ENCODE assay signal across 20 cellular contexts in genomic region chr10:24299587-24300258, GRCh38.
DNase-seq lines count a peak whose midpoint lies in the region; ATAC-seq, FAIRE-seq and TF ChIP-seq lines count a peak whose summit lies in the region.
"Had no signal": no experiment of that assay in that cellular context is flagged by ENCODE, and none has a peak within 500 bp of the region (broad histone marks: within the 10 kb centered on the region; RNA-seq: fewer than 3 reads in every experiment).

No MANE protein-coding gene starts in this region.

- H3K36me3 Mint-ChIP-seq in activated T-cell treated with anti-CD3 and anti-CD28 coated beads, Interleukin-2, amount 50 U/mL, for 72 hours (ENCODE audit: insufficient read depth in 2 of 2) = no peaks in the 10 kb centered on the region
- peaks cover 12% of the 10 kb centered on the region for H3K36me3 Mint-ChIP-seq in neural progenitor cell

- no peak overlapping the region for H3K27ac Mint-ChIP-seq in activated T-cell treated with anti-CD3 and anti-CD28 coated beads, Interleukin-2, amount 50 U/mL, for 72 hours
- no peak overlapping the region for H3K27ac Mint-ChIP-seq in neural progenitor cell
- H3K27ac Mint-ChIP-seq: activated T-helper 1 cell treated with anti-CD3 and anti-CD28 coated beads, Interleukin-12 subunit alpha, Interleukin-12 subunit beta, Interleukin-2, Interleukin-4 antibody, amounts not matched to agents 30 ng/mL and 10 ng/mL and 1 ng/mL, durations not matched to agents 14 hours and 24 hours and 36 hours had no signal

- no peak overlapping the region for H2BK5ac ChIP-seq in IMR-90 (ENCODE audit: low read depth, low read length, poor library complexity, severe bottlenecking)

- H4K91ac ChIP-seq in IMR-90 (ENCODE audit: insufficient read depth, low read depth, low read length) = no peak overlapping the region

- no peak overlapping the region for H3K9ac ChIP-seq in IMR-90 (ENCODE audit: low read depth, low read length)
- no peak overlapping the region for H3K9ac ChIP-seq in neural progenitor cell

- H3K9me3 Mint-ChIP-seq in activated T-cell treated with anti-CD3 and anti-CD28 coated beads, Interleukin-2, amount 50 U/mL, for 72 hours = no peaks in the 10 kb centered on the region
- no peaks in the 10 kb centered on the region for H3K9me3 Mint-ChIP-seq in neural progenitor cell
- H3K9me3 Mint-ChIP-seq: activated T-helper 1 cell treated with anti-CD3 and anti-CD28 coated beads, Interleukin-12 subunit alpha, Interleukin-12 subunit beta, Interleukin-2, Interleukin-4 antibody, amounts not matched to agents 30 ng/mL and 10 ng/mL and 1 ng/mL, durations not matched to agents 14 hours and 24 hours and 36 hours had no signal

- no peak for TF ChIP-seq CTCF in IMR-90 (conservative IDR thresholded peaks at IDR 0.05; ENCODE audit: low read depth, low read length)
- no peak for TF ChIP-seq CTCF in bronchial epithelial cell (IDR thresholded peaks at IDR 0.05; ENCODE audit: insufficient read depth, low read length, severe bottlenecking)
- TF ChIP-seq CTCF in gastrocnemius medialis (IDR thresholded peaks at IDR 0.05 in 4 of 5, conservative IDR thresholded peaks at IDR 0.05 in 1 of 5) = no peak
- no peak for TF ChIP-seq CTCF in neural progenitor cell (IDR thresholded peaks at IDR 0.05)

- no peak overlapping the region for H3K56ac ChIP-seq in IMR-90 (ENCODE audit: extremely low read depth, insufficient read depth, low read length)

- H3K79me1 ChIP-seq in IMR-90 (ENCODE audit: low read depth in 1 of 2, low read length in 2 of 2) = no peaks in the 10 kb centered on the region

- H3K27me3 ChIP-seq in IMR-90 (ENCODE audit: control insufficient read depth, insufficient read depth, low read length) = no peaks in the 10 kb centered on the region; the same call in 1 of the 2 replicates
- H3K27me3 ChIP-seq in bronchial epithelial cell (ENCODE audit: control insufficient read depth, insufficient read depth, low read length) = no peaks in the 10 kb centered on the region
- no peaks in the 10 kb centered on the region for H3K27me3 ChIP-seq in gastrocnemius medialis
- no peaks in the 10 kb centered on the region for H3K27me3 ChIP-seq in neural progenitor cell
- H3K27me3 ChIP-seq: body of pancreas, suprapubic skin had no signal

- no peak overlapping the region for H3K4me2 ChIP-seq in IMR-90 (ENCODE audit: low read depth, low read length)
- no peak overlapping the region for H3K4me2 ChIP-seq in neural progenitor cell

- dilution Hi-C loops in IMR-90 (cut with HindIII; ENCODE audit: low sequenced_read_pairs, unreplicated experiment) = no loop called here

- CTCF ChIA-PET in IMR-90 (lab: Yijun Ruan, JAX) = interaction anchor here (0.6 kb wide), 1 partner anchor 110 kb away, joined by 3 read pairs; no protein-coding TSS in a partner anchor

- TF ChIP-seq POLR2A in IMR-90 (IDR thresholded peaks at IDR 0.05; ENCODE audit: low read depth, low read length) = no peak
- TF ChIP-seq POLR2A in gastrocnemius medialis (IDR thresholded peaks at IDR 0.05) = no peak

- H4K20me1 ChIP-seq in IMR-90 (ENCODE audit: insufficient read depth, low read length) (no peaks in the 10 kb centered on the region), neural progenitor cell (ENCODE audit: low read depth) (no peaks in the 10 kb centered on the region)

- peak in 1 of 2 donors; percentile 7 for DNase-seq in activated T-cell treated with anti-CD3 and anti-CD28 coated beads, Interleukin-2, amount 50 U/mL, for 72 hours
- DNase-seq in activated T-cell treated with anti-CD3 and anti-CD28 coated beads for 4 hours = no peak
- DNase-seq in IMR-90 = peak; percentile 72
- DNase-seq in bronchial epithelial cell (ENCODE audit: low read depth) = peak; percentile 46
- DNase-seq in gastrocnemius medialis = no peak
- no peak for DNase-seq in NCI-H82 (lab: John Stamatoyannopoulos, UW)
- no peak for DNase-seq in neural progenitor cell (ENCODE audit: low spot score)
- DNase-seq: activated CD4-positive, alpha-beta T cell treated with anti-CD3 and anti-CD28 coated beads for 48 hours; body of pancreas; Caco-2; effector memory CD4-positive, alpha-beta T cell; kidney glomerular epithelial cell; NCI-H146; NCI-H510A treated with DMSO at 0.1 percent for 48 hours; T-helper 2 cell had no signal

- intact Hi-C loops in IMR-90 (cut with micrococcal nuclease) = no loop called here
- intact Hi-C loops in gastrocnemius medialis (cut with DNase I; ENCODE audit: low total_unique reads) = no loop called here

- peak; percentile 76 to 97 for ATAC-seq in activated T-cell treated with anti-CD3 and anti-CD28 coated beads, Interleukin-2, amount 50 U/mL, for 72 hours (replicated peaks in 1 of 2)
- ATAC-seq in IMR-90 (ENCODE audit: low read depth) (peak; percentile 37; the same call in 1 of the 2 replicates), gastrocnemius medialis (no peak), GM18858 (IDR thresholded peaks at IDR 0.05; ENCODE audit: unreplicated experiment) (no peak)
- ATAC-seq: body of pancreas had no signal

- H3K79me2 ChIP-seq in neural progenitor cell (ENCODE audit: low read depth) = no peaks in the 10 kb centered on the region

- no peak overlapping the region for H2AK5ac ChIP-seq in IMR-90 (ENCODE audit: low read depth, low read length)

- no TSS peak for BruUV-seq in IMR-90 (replicated peaks; lab: Mats Ljungman, UMichigan)

- H2BK15ac ChIP-seq in IMR-90 (ENCODE audit: low read depth, low read length) = no peak overlapping the region

- no peak overlapping the region for H3K14ac ChIP-seq in IMR-90 (replicated peaks; ENCODE audit: low read depth, low read length)

- H2BK20ac ChIP-seq in IMR-90 (ENCODE audit: low read depth, low read length) = no peak overlapping the region

- H3K9me3 ChIP-seq in IMR-90 (ENCODE audit: control insufficient read depth, insufficient read depth, low read length) (no peaks in the 10 kb centered on the region), gastrocnemius medialis (no peaks in the 10 kb centered on the region), neural progenitor cell (ENCODE audit: low read depth) (no peaks in the 10 kb centered on the region)
- H3K9me3 ChIP-seq: body of pancreas, Caco-2, HAP-1, suprapubic skin had no signal

- in situ Hi-C loops in IMR-90 (cut with MboI; ENCODE audit: low sequenced_read_pairs) = no loop called here
- in situ Hi-C loops in gastrocnemius medialis (cut with MboI; ENCODE audit: low sequenced_read_pairs in 4 of 4) = no loop called here

- H3K4me1 Mint-ChIP-seq in activated T-cell treated with anti-CD3 and anti-CD28 coated beads, Interleukin-2, amount 50 U/mL, for 72 hours (ENCODE audit: low read depth) = peaks cover 9% of the 10 kb centered on the region
- H3K4me1 Mint-ChIP-seq in neural progenitor cell = no peaks in the 10 kb centered on the region

- peaks cover 12% of the 10 kb centered on the region for H3K27me3 Mint-ChIP-seq in activated T-cell treated with anti-CD3 and anti-CD28 coated beads, Interleukin-2, amount 50 U/mL, for 72 hours (ENCODE audit: low read depth)
- H3K27me3 Mint-ChIP-seq in neural progenitor cell (ENCODE audit: insufficient read depth, low read depth) = no peaks in the 10 kb centered on the region

- no peaks in the 10 kb centered on the region for H3K9me1 ChIP-seq in IMR-90 (ENCODE audit: insufficient read depth, low read length)

- no peak overlapping the region for H2AK9ac ChIP-seq in IMR-90 (replicated peaks; ENCODE audit: low read depth, low read length, poor library complexity)

- H3F3A ChIP-seq in neural progenitor cell (ENCODE audit: low read depth) = no peaks in the 10 kb centered on the region

- H2BK120ac ChIP-seq in IMR-90 (ENCODE audit: low read depth, low read length) = no peak overlapping the region

- no peak overlapping the region for H3K4ac ChIP-seq in IMR-90 (ENCODE audit: low read depth, low read length)

- WGBS in IMR-90 (ENCODE audit: extremely low coverage in 2 of 2, insufficient read length in 1 of 2), 2 experiments = no CpG with 5 or more reads among the region's 6 CpGs

- H3K4me3 Mint-ChIP-seq in activated T-cell treated with anti-CD3 and anti-CD28 coated beads, Interleukin-2, amount 50 U/mL, for 72 hours = no peak overlapping the region
- H3K4me3 Mint-ChIP-seq in neural progenitor cell = no peak overlapping the region
- H3K4me3 Mint-ChIP-seq: activated T-helper 1 cell treated with anti-CD3 and anti-CD28 coated beads, Interleukin-12 subunit alpha, Interleukin-12 subunit beta, Interleukin-2, Interleukin-4 antibody, amounts not matched to agents 30 ng/mL and 10 ng/mL and 1 ng/mL, durations not matched to agents 14 hours and 24 hours and 36 hours had no signal

- POLR2A ChIA-PET in IMR-90 (lab: Charles Lee; ENCODE audit: unreplicated experiment) = no interaction called here

- no peak overlapping the region for H4K8ac ChIP-seq in IMR-90 (ENCODE audit: low read depth in 2 of 2, low read length in 2 of 2)

- no peak overlapping the region for H4K5ac ChIP-seq in IMR-90 (ENCODE audit: low read depth, low read length)

- H3K36me3 ChIP-seq in IMR-90 (ENCODE audit: control insufficient read depth, insufficient read depth, low read length) (no peaks in the 10 kb centered on the region), bronchial epithelial cell (ENCODE audit: control insufficient read depth, insufficient read depth, low read length) (peaks cover 1% of the 10 kb centered on the region), gastrocnemius medialis (peaks cover 0 to 4% of the 10 kb centered on the region in 2 donors), neural progenitor cell (no peaks in the 10 kb centered on the region)
- H3K36me3 ChIP-seq: HAP-1, suprapubic skin had no signal

- no peak overlapping the region for H3K23ac ChIP-seq in IMR-90 (ENCODE audit: low read depth, low read length)

- FAIRE-seq in bronchial epithelial cell (lab: Jason Lieb, UNC) = no peak
- FAIRE-seq: frontal cortex had no signal

- H3K27ac ChIP-seq in IMR-90 (ENCODE audit: insufficient read depth, low read length) (no peak overlapping the region), gastrocnemius medialis (peak overlapping the region; percentile 88 to 96 (median 95)), neural progenitor cell (no peak overlapping the region)
- H3K27ac ChIP-seq: body of pancreas, suprapubic skin had no signal

- no peak overlapping the region for H3K4me3 ChIP-seq in IMR-90 (ENCODE audit: insufficient read depth, low read depth, low read length)
- no peak overlapping the region for H3K4me3 ChIP-seq in bronchial epithelial cell (ENCODE audit: low read depth, low read length)
- H3K4me3 ChIP-seq in gastrocnemius medialis = no peak overlapping the region
- no peak overlapping the region for H3K4me3 ChIP-seq in neural progenitor cell
- H3K4me3 ChIP-seq: body of pancreas, HAP-1, suprapubic skin had no signal

- H3K4me1 ChIP-seq in IMR-90 (ENCODE audit: control insufficient read depth, insufficient read depth, low read length) (no peaks in the 10 kb centered on the region), gastrocnemius medialis (peaks cover 37 to 47% of the 10 kb centered on the region in 2 donors), neural progenitor cell (no peaks in the 10 kb centered on the region)
- H3K4me1 ChIP-seq: Caco-2, suprapubic skin had no signal

- no peak for TF ChIP-seq RAD21 in IMR-90 (IDR thresholded peaks at IDR 0.05; ENCODE audit: low read length)

- H3K18ac ChIP-seq in IMR-90 (ENCODE audit: low read depth, low read length) = no peak overlapping the region

- H2AFZ ChIP-seq in IMR-90 (replicated peaks; ENCODE audit: low read length, poor library complexity) (no peak overlapping the region), neural progenitor cell (replicated peaks) (no peak overlapping the region)

TF ChIP-seq in IMR-90, 13 proteins besides CTCF, POLR2A, EP300 and RAD21 (continues in another document):
- no peak for TF ChIP-seq BHLHE40 (IDR thresholded peaks at IDR 0.05; ENCODE audit: low read depth, low read length)
- TF ChIP-seq RFX5 (IDR thresholded peaks at IDR 0.05; ENCODE audit: low read depth, low read length) = no peak

Comparison
In these comparisons a context has a peak if more than half of its experiments do, and no peak if none do; other contexts are left out.
1. ATAC-seq: peak in activated T-cell treated with anti-CD3 and anti-CD28 coated beads, Interleukin-2, amount 50 U/mL, for 72 hours (2 of 2) and IMR-90 (single experiment); none in gastrocnemius medialis (0 of 2) and GM18858 (single experiment).
2. DNase-seq: peak in IMR-90 (single experiment) and bronchial epithelial cell (single experiment); none in activated T-cell treated with anti-CD3 and anti-CD28 coated beads for 4 hours (single experiment), gastrocnemius medialis (0 of 2), NCI-H82 (single experiment) and neural progenitor cell (single experiment).
3. H3K27ac ChIP-seq: peak in gastrocnemius medialis (4 of 4); none in IMR-90 (single experiment) and neural progenitor cell (single experiment).